Comparison of ENCODE assay signal across 1 cellular context in genomic region chr9:130174920-130175321, GRCh38.
TF ChIP-seq lines count a peak whose summit lies in the region.

No MANE protein-coding gene starts in this region.

TF ChIP-seq in HCT116, 20 proteins besides CTCF, POLR2A, EP300 and RAD21 (continued from another document):
- TF ChIP-seq REST (IDR thresholded peaks at IDR 0.05; ENCODE audit: low read depth) = no peak
- no peak for TF ChIP-seq ZNF274 (IDR thresholded peaks at IDR 0.05; ENCODE audit: low read depth, low read length)
- TF ChIP-seq SIN3A (IDR thresholded peaks at IDR 0.05; ENCODE audit: low read depth) = no peak
- no peak for TF ChIP-seq ZBTB33 (IDR thresholded peaks at IDR 0.05; ENCODE audit: extremely low read depth, insufficient replicate concordance, low read length)
- TF ChIP-seq CBX3 (IDR thresholded peaks at IDR 0.05; ENCODE audit: low read depth) = no peak
- TF ChIP-seq SRF (IDR thresholded peaks at IDR 0.05; ENCODE audit: low read depth) = no peak
- no peak for TF ChIP-seq EZH2phosphoT487 (IDR thresholded peaks at IDR 0.05; ENCODE audit: borderline replicate concordance)
- TF ChIP-seq ELF1 (IDR thresholded peaks at IDR 0.05; ENCODE audit: borderline replicate concordance, low read depth) = no peak
- TF ChIP-seq SP1 (IDR thresholded peaks at IDR 0.05; ENCODE audit: low read depth) = no peak
- no peak for TF ChIP-seq EZH2 (IDR thresholded peaks at IDR 0.05)
- no peak for TF ChIP-seq FOSL1 (IDR thresholded peaks at IDR 0.05; ENCODE audit: low read depth)
- TF ChIP-seq POLR2AphosphoS5 (IDR thresholded peaks at IDR 0.05; ENCODE audit: low read depth, low read length) = no peak
- TF ChIP-seq EGR1 (IDR thresholded peaks at IDR 0.05; ENCODE audit: low read depth) = no peak
